ENCODE assay signal across 26 cellular contexts in the genomic region with DNA sequence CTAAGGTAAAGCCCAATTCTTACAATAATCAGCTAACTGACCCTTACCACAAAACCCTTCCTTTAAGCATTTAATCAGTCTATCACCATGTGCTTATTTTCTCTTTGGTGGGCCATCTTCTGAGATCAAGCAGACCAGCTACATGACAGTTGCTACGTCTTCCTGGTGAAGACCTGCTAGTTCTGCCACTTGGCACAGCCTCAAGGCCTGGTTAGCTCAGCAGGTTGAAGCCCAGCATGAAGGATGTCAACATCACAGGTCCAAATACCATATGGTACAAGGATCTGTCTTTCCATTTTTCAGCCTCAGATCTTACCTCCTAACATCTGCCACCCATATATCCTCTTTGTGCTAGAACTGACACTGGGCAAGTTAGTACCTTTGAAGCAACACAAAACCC.
"Had no signal": no experiment of that assay in that cellular context is flagged by ENCODE, and none has a peak within 500 bp of the region (broad histone marks: within the 10 kb centered on the region; RNA-seq: fewer than 3 reads in every experiment).

No MANE protein-coding gene starts in this region.

- H3K9me3 Mint-ChIP-seq: activated CD4-positive, alpha-beta T cell treated with anti-CD3 and anti-CD28 coated beads, Interleukin-2, amount 10 ng/mL, durations not matched to agents 24 days and 14 days; activated naive CD8-positive, alpha-beta T cell treated with anti-CD3 and anti-CD28 coated beads, Interleukin-2, amount 10 ng/mL, durations not matched to agents 7 days and 5 days had no signal

- H3K4me3 Mint-ChIP-seq: activated CD4-positive, alpha-beta T cell treated with anti-CD3 and anti-CD28 coated beads, Interleukin-2, amount 10 ng/mL, durations not matched to agents 24 days and 14 days; activated CD8-positive, alpha-beta T cell treated with anti-CD3 and anti-CD28 coated beads, Interleukin-2, amount 10 ng/mL, durations not matched to agents 7 days and 5 days; activated naive CD4-positive, alpha-beta T cell treated with anti-CD3 and anti-CD28 coated beads, Interleukin-2, amount 50 U/mL, for 24 hours; activated naive CD8-positive, alpha-beta T cell treated with anti-CD3 and anti-CD28 coated beads, Interleukin-2, amount 10 ng/mL, durations not matched to agents 7 days and 5 days; activated T-cell treated with anti-CD3 and anti-CD28 coated beads, Interleukin-2, amount 50 U/mL, for 24 hours had no signal

- H3K27ac Mint-ChIP-seq: activated CD4-positive, alpha-beta T cell treated with anti-CD3 and anti-CD28 coated beads, Interleukin-2, amount 10 ng/mL, durations not matched to agents 24 days and 14 days; activated CD8-positive, alpha-beta T cell treated with anti-CD3 and anti-CD28 coated beads, Interleukin-2, amount 10 ng/mL, durations not matched to agents 7 days and 5 days; activated naive CD4-positive, alpha-beta T cell treated with anti-CD3 and anti-CD28 coated beads, Interleukin-2, amount 50 U/mL, for 24 hours; activated naive CD8-positive, alpha-beta T cell treated with anti-CD3 and anti-CD28 coated beads, Interleukin-2, amount 10 ng/mL, durations not matched to agents 7 days and 5 days; activated T-cell treated with anti-CD3 and anti-CD28 coated beads, Interleukin-2, amount 50 U/mL, for 24 hours; activated T-helper 2 cell treated with anti-CD3 and anti-CD28 coated beads, Interferon-gamma antibody, Interleukin-2, Interleukin-4, amounts not matched to agents 10 μg/mL and 5 μg/mL and 100 μg/mL, durations not matched to agents 14 hours and 24 hours and 36 hours had no signal

- ATAC-seq: activated CD8-positive, alpha-beta T cell treated with anti-CD3 and anti-CD28 coated beads, Interleukin-2, amount 10 ng/mL, durations not matched to agents 7 days and 5 days had no signal

- H3K4me1 Mint-ChIP-seq: activated CD4-positive, alpha-beta T cell treated with anti-CD3 and anti-CD28 coated beads, Interleukin-2, amount 10 ng/mL, durations not matched to agents 24 days and 14 days; activated naive CD4-positive, alpha-beta T cell treated with anti-CD3 and anti-CD28 coated beads, Interleukin-2, amount 50 U/mL, for 24 hours; activated naive CD8-positive, alpha-beta T cell treated with anti-CD3 and anti-CD28 coated beads, Interleukin-2, amount 10 ng/mL, durations not matched to agents 7 days and 5 days had no signal

- DNase-seq: activated CD4-positive, alpha-beta T cell treated with anti-CD3 and anti-CD28 coated beads, Interleukin-2, amount 10 ng/mL, durations not matched to agents 24 days and 14 days; activated CD4-positive, alpha-beta T cell treated with anti-CD3 and anti-CD28 coated beads, Interleukin-2, amount 50 U/mL, for 4 hours; activated CD4-positive, CD25-positive, alpha-beta regulatory T cell; activated CD8-positive, alpha-beta T cell treated with anti-CD3 and anti-CD28 coated beads, Interleukin-2, amount 10 ng/mL, durations not matched to agents 7 days and 5 days; activated gamma-delta T cell; activated naive CD4-positive, alpha-beta T cell treated with Interleukin-2 at 50 U/mL for 16 hours; activated naive CD8-positive, alpha-beta T cell treated with anti-CD3 and anti-CD28 coated beads, Interleukin-2, amount 10 ng/mL, durations not matched to agents 7 days and 5 days; activated T-cell treated with anti-CD3 and anti-CD28 coated beads, Interleukin-2, amount 50 U/mL, for 24 hours; amygdala; cerebellar nuclear complex; NCI-H1092 treated with DMSO at 0.1 percent for 48 hours; NCI-H1417; NCI-H146; NCI-H2029; NCI-H2227 treated with DMSO at 0.1 percent for 48 hours; NCI-H524 treated with DMSO at 0.1 percent for 48 hours; NCI-H748 treated with DMSO at 0.1 percent for 48 hours; PC-9; Right ventricle myocardium superior; SW 1271; T-helper 1 cell; T-helper 2 cell; T-helper 9 cell; WERI-Rb-1 had no signal

- H3K36me3 Mint-ChIP-seq: activated naive CD4-positive, alpha-beta T cell treated with anti-CD3 and anti-CD28 coated beads, Interleukin-2, amount 50 U/mL, for 24 hours; activated naive CD8-positive, alpha-beta T cell treated with anti-CD3 and anti-CD28 coated beads, Interleukin-2, amount 10 ng/mL, durations not matched to agents 7 days and 5 days had no signal

- H3K27me3 Mint-ChIP-seq: activated CD4-positive, alpha-beta T cell treated with anti-CD3 and anti-CD28 coated beads, Interleukin-2, amount 10 ng/mL, durations not matched to agents 24 days and 14 days; activated naive CD4-positive, alpha-beta T cell treated with anti-CD3 and anti-CD28 coated beads, Interleukin-2, amount 50 U/mL, for 24 hours; activated naive CD8-positive, alpha-beta T cell treated with anti-CD3 and anti-CD28 coated beads, Interleukin-2, amount 10 ng/mL, durations not matched to agents 7 days and 5 days; activated T-cell treated with anti-CD3 and anti-CD28 coated beads, Interleukin-2, amount 50 U/mL, for 24 hours had no signal
